In the genomic region with DNA sequence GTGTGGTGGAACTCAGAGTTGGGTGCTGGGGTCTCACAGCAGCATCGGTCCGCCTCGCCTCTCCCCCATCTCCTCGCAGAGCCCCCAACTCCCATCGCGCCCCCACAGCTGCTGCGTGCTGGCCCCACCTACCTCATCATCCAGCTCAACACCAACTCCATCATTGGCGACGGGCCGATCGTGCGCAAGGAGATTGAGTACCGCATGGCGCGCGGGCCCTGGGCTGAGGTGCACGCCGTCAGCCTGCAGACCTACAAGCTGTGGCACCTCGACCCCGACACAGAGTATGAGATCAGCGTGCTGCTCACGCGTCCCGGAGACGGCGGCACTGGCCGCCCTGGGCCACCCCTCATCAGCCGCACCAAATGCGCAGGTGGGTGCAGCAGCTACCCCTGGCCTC, we compare ENCODE assay signal across 13 cellular contexts. TPM values are rescaled to one million over a fixed set of nuclear protein-coding genes. Genes with fewer than 3 reads are reported as not detected.
DNase-seq lines count a peak whose midpoint lies in the region; ATAC-seq lines count a peak whose summit lies in the region.
"Had no signal": no experiment of that assay in that cellular context is flagged by ENCODE, and none has a peak within 500 bp of the region (broad histone marks: within the 10 kb centered on the region; RNA-seq: fewer than 3 reads in every experiment).

No MANE protein-coding gene starts in this region.

- H3K4me1 ChIP-seq in iPS DF 6.9 (ENCODE audit: control insufficient read depth, insufficient read depth, low read length) = peaks cover 15% of the 10 kb centered on the region

- no peaks in the 10 kb centered on the region for H3K9me3 ChIP-seq in iPS DF 6.9 (ENCODE audit: control insufficient read depth, insufficient read depth, low read length)

- H3K36me3 Mint-ChIP-seq in activated CD4-positive, alpha-beta T cell treated with anti-CD3 and anti-CD28 coated beads, Interleukin-2, amount 10 ng/mL, durations not matched to agents 24 days and 14 days (ENCODE audit: low read depth) = no peaks in the 10 kb centered on the region
- no peaks in the 10 kb centered on the region for H3K36me3 Mint-ChIP-seq in activated naive CD8-positive, alpha-beta T cell
- H3K36me3 Mint-ChIP-seq: activated naive CD4-positive, alpha-beta T cell treated with anti-CD3 and anti-CD28 coated beads, Interleukin-2, amount 50 U/mL, for 72 hours had no signal

- H3K4me1 Mint-ChIP-seq in activated CD4-positive, alpha-beta T cell treated with anti-CD3 and anti-CD28 coated beads, Interleukin-2, amount 10 ng/mL, durations not matched to agents 24 days and 14 days = peaks cover 9% of the 10 kb centered on the region
- peaks cover 6% of the 10 kb centered on the region for H3K4me1 Mint-ChIP-seq in activated naive CD8-positive, alpha-beta T cell (ENCODE audit: low read depth)

- H3K9me3 Mint-ChIP-seq in activated CD4-positive, alpha-beta T cell treated with anti-CD3 and anti-CD28 coated beads, Interleukin-2, amount 10 ng/mL, durations not matched to agents 24 days and 14 days = no peaks in the 10 kb centered on the region
- H3K9me3 Mint-ChIP-seq in activated naive CD8-positive, alpha-beta T cell (ENCODE audit: low read depth) = no peaks in the 10 kb centered on the region
- H3K9me3 Mint-ChIP-seq: activated naive CD4-positive, alpha-beta T cell treated with anti-CD3 and anti-CD28 coated beads, Interleukin-2, amount 50 U/mL, for 72 hours had no signal

- no peak overlapping the region for H3K27ac ChIP-seq in iPS DF 6.9 (ENCODE audit: low read length)

- peak overlapping the region; percentile 62; the same call in 1 of the 2 replicates for H3K4me3 ChIP-seq in iPS DF 6.9 (ENCODE audit: low read length)

- no peak overlapping the region for H3K27ac Mint-ChIP-seq in activated CD4-positive, alpha-beta T cell treated with anti-CD3 and anti-CD28 coated beads, Interleukin-2, amount 10 ng/mL, durations not matched to agents 24 days and 14 days
- no peak overlapping the region for H3K27ac Mint-ChIP-seq in activated naive CD8-positive, alpha-beta T cell
- H3K27ac Mint-ChIP-seq: activated naive CD4-positive, alpha-beta T cell treated with anti-CD3 and anti-CD28 coated beads, Interleukin-2, amount 50 U/mL, for 72 hours had no signal

- no CpG with 5 or more reads among the region's 29 CpGs for WGBS in iPS DF 6.9 (ENCODE audit: insufficient coverage, insufficient read length)

- ATAC-seq in sciatic nerve = peak; percentile 14
- ATAC-seq in HG03354 (IDR thresholded peaks at IDR 0.05; ENCODE audit: poor library complexity, severe bottlenecking, unreplicated experiment) = no peak

- peaks cover 4% of the 10 kb centered on the region; the same call in 1 of the 2 replicates for H3K27me3 ChIP-seq in iPS DF 6.9 (ENCODE audit: control insufficient read depth, insufficient read depth, low read length)

- H3K36me3 ChIP-seq in iPS DF 6.9 (ENCODE audit: control insufficient read depth, insufficient read depth, low read length) = no peaks in the 10 kb centered on the region

- H3K27me3 Mint-ChIP-seq in activated CD4-positive, alpha-beta T cell treated with anti-CD3 and anti-CD28 coated beads, Interleukin-2, amount 10 ng/mL, durations not matched to agents 24 days and 14 days = peaks cover 51% of the 10 kb centered on the region
- H3K27me3 Mint-ChIP-seq in activated naive CD8-positive, alpha-beta T cell = peaks cover 31% of the 10 kb centered on the region

- H3K4me3 Mint-ChIP-seq in activated CD4-positive, alpha-beta T cell treated with anti-CD3 and anti-CD28 coated beads, Interleukin-2, amount 10 ng/mL, durations not matched to agents 24 days and 14 days = peak overlapping the region; percentile 66
- H3K4me3 Mint-ChIP-seq in activated naive CD8-positive, alpha-beta T cell = peak overlapping the region; percentile 83

- no peak for DNase-seq in activated CD4-positive, alpha-beta T cell treated with anti-CD3 and anti-CD28 coated beads, Interleukin-2, amount 10 ng/mL, durations not matched to agents 24 days and 14 days
- no peak for DNase-seq in activated CD4-positive, alpha-beta T cell treated with anti-CD3 and anti-CD28 coated beads for 4 hours
- no peak for DNase-seq in iPS DF 6.9 (ENCODE audit: low read depth, low spot score)
- no peak for DNase-seq in sciatic nerve (ENCODE audit: low spot score)
- DNase-seq in OCI-M2 (lab: John Stamatoyannopoulos, UW; ENCODE audit: unreplicated experiment) = no peak
- no peak for DNase-seq in NCI-H187 (lab: John Stamatoyannopoulos, UW)
- DNase-seq: activated CD4-positive, CD25-positive, alpha-beta regulatory T cell; MM.1S; NCI-H510A treated with DMSO at 0.1 percent for 48 hours; SHP77 had no signal

- intact Hi-C loops in activated CD4-positive, alpha-beta T cell treated with anti-CD3 and anti-CD28 coated beads, Interleukin-2, amount 10 ng/mL, durations not matched to agents 24 days and 14 days (cut with micrococcal nuclease) = no loop called here
- intact Hi-C loops in sciatic nerve (cut with DNase I) = no loop called here

RNA-seq across cellular contexts. Expression of a gene that starts 24.2 kb away (rescaled TPM):
- 0.47 and 0.95 TPM in 2 replicates for total RNA-seq in activated CD4-positive, alpha-beta T cell treated with anti-CD3 and anti-CD28 coated beads, Interleukin-2, amount 10 ng/mL, durations not matched to agents 24 days and 14 days
- 83.9 TPM for total RNA-seq in sciatic nerve

RNA-seq across cellular contexts. Expression of a gene that starts 29.8 kb away (rescaled TPM):
- 36.4 and 41.3 TPM in 2 replicates for total RNA-seq in activated CD4-positive, alpha-beta T cell treated with anti-CD3 and anti-CD28 coated beads, Interleukin-2, amount 10 ng/mL, durations not matched to agents 24 days and 14 days
- total RNA-seq in sciatic nerve = 22.6 TPM

Comparison
In these comparisons a context has a peak if more than half of its experiments do, and no peak if none do; other contexts are left out.
1. RNA of a gene that starts 24.2 kb away (total RNA-seq): 83.9 TPM in sciatic nerve (single experiment); 0.47 to 0.95 TPM in activated CD4-positive, alpha-beta T cell treated with anti-CD3 and anti-CD28 coated beads, Interleukin-2, amount 10 ng/mL, durations not matched to agents 24 days and 14 days; every median in the first group is over 10 times any median in the second.